Comparison of ENCODE assay signal across 8 cellular contexts in genomic region chr19:2543463-2544442, GRCh38.
DNase-seq lines count a peak whose midpoint lies in the region; ATAC-seq and TF ChIP-seq lines count a peak whose summit lies in the region.

No MANE protein-coding gene starts in this region.

- peak overlapping the region; percentile 75 for H3K4me2 ChIP-seq in skeletal muscle satellite cell (ENCODE audit: low read length)

- H3K36me3 ChIP-seq in WERI-Rb-1, result no peaks in the 10 kb centered on the region
- no peaks in the 10 kb centered on the region for H3K36me3 ChIP-seq in skeletal muscle satellite cell (ENCODE audit: insufficient read depth, low read length)

- TF ChIP-seq CTCF in GM12865 (IDR thresholded peaks at IDR 0.05; ENCODE audit: insufficient read depth, low read depth, low read length, missing control alignments), result no peak
- peak; percentile 27; the same call in 1 of the 2 replicates for TF ChIP-seq CTCF in WERI-Rb-1 (IDR thresholded peaks at IDR 0.05; ENCODE audit: low read depth, low read length)

- peak overlapping the region; percentile 92 for H3K9ac ChIP-seq in skeletal muscle satellite cell (ENCODE audit: low read depth, low read length)

- H3K27me3 ChIP-seq in WERI-Rb-1 (ENCODE audit: insufficient read depth, low read depth, severe bottlenecking) (no peaks in the 10 kb centered on the region), skeletal muscle satellite cell (ENCODE audit: control insufficient read depth, insufficient read depth, low read length) (no peaks in the 10 kb centered on the region)

- peaks cover 69% of the 10 kb centered on the region for H3K4me1 ChIP-seq in skeletal muscle satellite cell (ENCODE audit: control insufficient read depth, insufficient read depth, low read length)

- in situ Hi-C loops in T47D (cut with HindIII; ENCODE audit: low pct_unique_long_range_greater_than_20kb, low sequenced_read_pairs), result no loop called here

- H3K4me3 ChIP-seq in GM12865 (ENCODE audit: low read depth, low read length) (peak overlapping the region; percentile 50), WERI-Rb-1 (ENCODE audit: low read depth, low read length) (no peak overlapping the region), skeletal muscle satellite cell (ENCODE audit: low read length) (peak overlapping the region; percentile 52)

- ATAC-seq in HG03439 (IDR thresholded peaks at IDR 0.05; ENCODE audit: unreplicated experiment), result no peak
- no peak for ATAC-seq in GM18909 (IDR thresholded peaks at IDR 0.05; ENCODE audit: poor library complexity, unreplicated experiment)

- no peaks in the 10 kb centered on the region for H3K9me3 ChIP-seq in WERI-Rb-1 (ENCODE audit: severe bottlenecking)
- H3K9me3 ChIP-seq in skeletal muscle satellite cell (replicated peaks; ENCODE audit: low read length), result no peaks in the 10 kb centered on the region

- peak; percentile 78 for DNase-seq in GM12865 (ENCODE audit: low read depth)
- DNase-seq in NCI-H1930 (lab: John Stamatoyannopoulos, UW), result peak; percentile 11 to 49
- peak; percentile 77 for DNase-seq in WERI-Rb-1
- DNase-seq in T47D (ENCODE audit: low read depth in 1 of 2, low spot score in 1 of 2), result peak; percentile 51 to 87
- peak; percentile 84 for DNase-seq in iPS-NIHi11 (ENCODE audit: low spot score)

- peak overlapping the region; percentile 70 for H3K27ac ChIP-seq in WERI-Rb-1

Comparison
In these comparisons a context has a peak if more than half of its experiments do, and no peak if none do; other contexts are left out.
1. DNase-seq: peak in every context shown above with its lines; median percentile 84 in iPS-NIHi11; 78 in GM12865; 77 in WERI-Rb-1; 69 in T47D; 30 in NCI-H1930.